11 cellular contexts compared by ENCODE assay signal in the genomic region with DNA sequence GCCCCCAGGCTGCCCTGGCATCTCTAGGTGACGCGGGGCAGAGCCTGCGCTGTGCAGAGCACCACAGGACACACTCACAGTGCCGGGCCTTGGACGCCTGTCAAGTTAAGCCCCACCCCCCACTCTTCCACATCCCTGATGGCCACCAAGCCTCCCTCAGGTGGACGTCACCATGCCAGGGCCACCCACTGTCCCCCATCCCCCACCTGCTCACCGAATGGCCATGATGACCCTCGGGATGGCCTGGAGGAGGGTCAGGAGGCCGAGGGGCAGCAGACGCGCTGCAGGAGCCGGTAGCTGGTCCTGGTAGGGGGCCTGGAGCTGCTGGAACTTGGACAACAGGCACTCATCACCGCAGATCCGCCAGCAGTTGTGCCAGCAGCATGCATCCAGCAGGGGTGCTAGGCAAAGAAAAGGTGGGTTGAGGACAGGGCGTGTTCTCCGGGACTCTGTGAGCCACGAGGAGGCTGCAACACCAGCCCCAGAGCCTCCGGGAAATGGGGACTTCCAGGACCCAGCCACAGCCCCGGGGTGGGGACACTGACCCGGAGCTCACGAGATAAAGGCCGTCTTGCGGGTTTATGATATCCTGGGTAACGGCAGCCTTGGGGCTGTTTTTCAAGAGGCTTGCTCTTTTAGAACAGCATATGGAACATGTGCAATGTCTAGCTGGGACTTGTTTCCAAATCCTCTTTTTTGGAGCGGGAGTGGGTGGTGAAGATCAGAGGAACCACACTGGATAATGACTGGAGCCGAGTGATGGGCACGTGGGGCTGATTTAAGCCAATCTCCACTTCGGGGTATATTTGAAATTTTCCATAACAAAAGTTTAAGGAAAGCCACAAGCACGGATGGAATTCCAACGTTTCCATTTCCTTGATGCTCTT. TPM values are rescaled to one million over a fixed set of nuclear protein-coding genes. Genes with fewer than 3 reads are reported as not detected.
DNase-seq lines count a peak whose midpoint lies in the region; ATAC-seq, FAIRE-seq and TF ChIP-seq lines count a peak whose summit lies in the region.
"Had no signal": no experiment of that assay in that cellular context is flagged by ENCODE, and none has a peak within 500 bp of the region (broad histone marks: within the 10 kb centered on the region; RNA-seq: fewer than 3 reads in every experiment).

No MANE protein-coding gene starts in this region.

- CTCF ChIA-PET in IMR-90 (lab: Yijun Ruan, JAX): no interaction called here
- CTCF ChIA-PET in H1 (lab: Charles Lee; ENCODE audit: partially characterized antibody): interaction anchor here (0.6 to 1.8 kb wide), 4 partner anchors 8 to 243 kb away, joined by 3 to 6 read pairs (median 4); no protein-coding TSS in a partner anchor
- CTCF ChIA-PET in Caco-2 (lab: Charles Lee): interaction anchor here (0.6 kb wide), 1 partner anchor 44 kb away, joined by 3 read pairs; no protein-coding TSS in a partner anchor

- H3K4me1 Mint-ChIP-seq in neural progenitor cell: no peaks in the 10 kb centered on the region
- H3K4me1 Mint-ChIP-seq in Caco-2 (ENCODE audit: low read depth, unreplicated experiment): no peaks in the 10 kb centered on the region

- WGBS in IMR-90 (ENCODE audit: extremely low coverage in 2 of 2, insufficient read length in 1 of 2), 2 experiments: 70% methylated on average over 10 of the region's 30 CpGs; no CpG with 5 or more reads in 1 of the 2 experiments
- whole genome bisulfite sequencing in H1 (ENCODE audit: extremely low coverage in 1 of 2, insufficient coverage in 1 of 2, insufficient read length in 1 of 2, insufficient replicate concordance in 2 of 2, low coverage in 1 of 2, low lambda C conversion rate in 2 of 2, missing lambda C conversion rate in 1 of 2), 2 experiments: 90% methylated on average over 29 of the region's 30 CpGs; no CpG with 5 or more reads in 1 of the 2 experiments

- H3K23ac ChIP-seq in IMR-90 (ENCODE audit: low read depth, low read length) (no peak overlapping the region), H1 (ENCODE audit: insufficient read length) (no peak overlapping the region)

- no peak overlapping the region for H3K18ac ChIP-seq in IMR-90 (ENCODE audit: low read depth, low read length)
- peak overlapping the region; percentile 60; the same call in 1 of the 2 replicates for H3K18ac ChIP-seq in H1 (ENCODE audit: extremely low read depth, low read length)

- H3K4ac ChIP-seq in IMR-90 (ENCODE audit: low read depth, low read length) (no peak overlapping the region), H1 (replicated peaks; ENCODE audit: insufficient read length, low read depth, low read length) (no peak overlapping the region)

- H3K4me1 ChIP-seq in IMR-90 (ENCODE audit: control insufficient read depth, insufficient read depth, low read length) (no peaks in the 10 kb centered on the region), H1 (replicated peaks in 1 of 4; ENCODE audit: control insufficient read depth in 3 of 4, insufficient read depth in 4 of 4, low read length in 3 of 4) (peaks cover 0 to 6% (median 0%) of the 10 kb centered on the region in 4 experiments; a peak in 1 of 7 replicates), neural progenitor cell (peaks cover 4% of the 10 kb centered on the region), Caco-2 (no peaks in the 10 kb centered on the region)

- H3K4me3 Mint-ChIP-seq in neural progenitor cell (no peak overlapping the region), Caco-2 (ENCODE audit: unreplicated experiment) (no peak overlapping the region)
- H3K4me3 Mint-ChIP-seq: activated CD8-positive, alpha-beta T cell treated with anti-CD3 and anti-CD28 coated beads for 36 hours; mesothelial cell of epicardium had no signal

- H3K9me1 ChIP-seq in IMR-90 (ENCODE audit: insufficient read depth, low read length): no peaks in the 10 kb centered on the region

- H3K4me3 ChIP-seq in IMR-90 (ENCODE audit: insufficient read depth, low read depth, low read length) (no peak overlapping the region), H1 (ENCODE audit: extremely low read depth in 1 of 4, insufficient read depth in 2 of 4, low read depth in 3 of 4, low read length in 4 of 4) (no peak overlapping the region), neural progenitor cell (no peak overlapping the region), Caco-2 (ENCODE audit: low read depth, low read length) (no peak overlapping the region)

- no peak overlapping the region for H2BK120ac ChIP-seq in IMR-90 (ENCODE audit: low read depth, low read length)
- H2BK120ac ChIP-seq in H1 (replicated peaks; ENCODE audit: low read depth, low read length): no peak overlapping the region

- POLR2A ChIA-PET in IMR-90 (lab: Charles Lee; ENCODE audit: unreplicated experiment) (no interaction called here), H1 (lab: Charles Lee; ENCODE audit: partially characterized antibody) (interaction anchor here (1.2 kb wide), 2 partner anchors 9 to 12 kb away, joined by 3 to 4 read pairs; partner anchors contain the start of gene C16orf95), Caco-2 (lab: Charles Lee) (no interaction called here)

- no peak overlapping the region for H3K9ac ChIP-seq in IMR-90 (ENCODE audit: low read depth, low read length)
- no peak overlapping the region for H3K9ac ChIP-seq in H1 (replicated peaks in 1 of 4; ENCODE audit: extremely low read depth in 1 of 4, low read depth in 3 of 4, low read length in 3 of 4)
- H3K9ac ChIP-seq in neural progenitor cell: no peak overlapping the region

- no peaks in the 10 kb centered on the region for H3K23me2 ChIP-seq in H1 (ENCODE audit: low read depth, low read length)

- H4K5ac ChIP-seq in IMR-90 (ENCODE audit: low read depth, low read length): no peak overlapping the region
- no peak overlapping the region for H4K5ac ChIP-seq in H1 (ENCODE audit: insufficient read length, low read depth, low read length)

- no peak overlapping the region for H4K8ac ChIP-seq in IMR-90 (ENCODE audit: low read depth in 2 of 2, low read length in 2 of 2)
- H4K8ac ChIP-seq in H1 (ENCODE audit: extremely low read depth, insufficient read depth, low read length): no peak overlapping the region

- H2BK12ac ChIP-seq in H1 (ENCODE audit: low read depth, low read length): peak overlapping the region; percentile 50; the same call in 1 of the 2 replicates

- H3K56ac ChIP-seq in IMR-90 (ENCODE audit: extremely low read depth, insufficient read depth, low read length): no peak overlapping the region
- no peak overlapping the region for H3K56ac ChIP-seq in H1 (replicated peaks; ENCODE audit: insufficient read length, low read depth, low read length)

- intact Hi-C loops in IMR-90 (cut with micrococcal nuclease): no loop called here
- intact Hi-C loops in Caco-2 (cut with micrococcal nuclease; ENCODE audit: unreplicated experiment): no loop called here

- no peaks in the 10 kb centered on the region for H4K20me1 ChIP-seq in IMR-90 (ENCODE audit: insufficient read depth, low read length)
- H4K20me1 ChIP-seq in H1 (replicated peaks in 1 of 2; ENCODE audit: control insufficient read depth in 1 of 2, insufficient read depth in 2 of 2, low read length in 2 of 2): peaks cover 0 to 2% of the 10 kb centered on the region in 2 experiments
- H4K20me1 ChIP-seq in neural progenitor cell (ENCODE audit: low read depth): no peaks in the 10 kb centered on the region

- TF ChIP-seq EP300 in H1 (IDR thresholded peaks at IDR 0.05; ENCODE audit: borderline replicate concordance in 1 of 2, low read depth in 2 of 2, low read length in 2 of 2): no peak

- H3K14ac ChIP-seq in IMR-90 (replicated peaks; ENCODE audit: low read depth, low read length) (no peak overlapping the region), H1 (ENCODE audit: insufficient read length) (no peak overlapping the region)

- H2AFZ ChIP-seq in IMR-90 (replicated peaks; ENCODE audit: low read length, poor library complexity) (peak overlapping the region; percentile 33), H1 (ENCODE audit: low read length) (peak overlapping the region; percentile 13), neural progenitor cell (replicated peaks) (no peak overlapping the region)

- H3K79me2 ChIP-seq in H1 (ENCODE audit: control insufficient read depth in 1 of 2, insufficient read depth in 2 of 2, low read length in 2 of 2): no peaks in the 10 kb centered on the region
- H3K79me2 ChIP-seq in neural progenitor cell (ENCODE audit: low read depth): no peaks in the 10 kb centered on the region

- H3K27me3 Mint-ChIP-seq in neural progenitor cell (ENCODE audit: insufficient read depth, low read depth): no peaks in the 10 kb centered on the region
- no peaks in the 10 kb centered on the region for H3K27me3 Mint-ChIP-seq in Caco-2 (ENCODE audit: insufficient read depth, unreplicated experiment)
- H3K27me3 Mint-ChIP-seq: activated CD8-positive, alpha-beta T cell treated with anti-CD3 and anti-CD28 coated beads for 36 hours had no signal

- TF ChIP-seq POLR2A in IMR-90 (IDR thresholded peaks at IDR 0.05; ENCODE audit: low read depth, low read length) (no peak), H1 (IDR thresholded peaks at IDR 0.05; ENCODE audit: control extremely low read depth in 1 of 2, low read depth in 2 of 2, low read length in 2 of 2) (no peak)

- H3K27ac ChIP-seq in IMR-90 (ENCODE audit: insufficient read depth, low read length) (no peak overlapping the region), H1 (ENCODE audit: low read depth, low read length) (no peak overlapping the region; the same call in 1 of the 2 replicates), neural progenitor cell (no peak overlapping the region)

- H4K91ac ChIP-seq in IMR-90 (ENCODE audit: insufficient read depth, low read depth, low read length) (no peak overlapping the region), H1 (replicated peaks; ENCODE audit: insufficient read length, low read length) (peak overlapping the region; percentile 68)

- H3K36me3 Mint-ChIP-seq in neural progenitor cell (peaks cover 4% of the 10 kb centered on the region), Caco-2 (ENCODE audit: insufficient read depth, unreplicated experiment) (peaks cover 6% of the 10 kb centered on the region)

- TF ChIP-seq RAD21 in IMR-90 (IDR thresholded peaks at IDR 0.05; ENCODE audit: low read length) (no peak), H1 (IDR thresholded peaks at IDR 0.05 in 1 of 2, conservative IDR thresholded peaks at IDR 0.05 in 1 of 2; ENCODE audit: low read depth in 2 of 2, low read length in 2 of 2) (peak in 1 of 2 experiments; percentile 18; a peak in 1 of 4 replicates)

- no peak overlapping the region for H2BK15ac ChIP-seq in IMR-90 (ENCODE audit: low read depth, low read length)
- H2BK15ac ChIP-seq in H1 (ENCODE audit: low read length): no peak overlapping the region; the same call in 1 of the 2 replicates

- BruUV-seq in IMR-90 (replicated peaks; lab: Mats Ljungman, UMichigan): no TSS peak
- no TSS peak for BruUV-seq in Caco-2 (replicated peaks; lab: Mats Ljungman, UMichigan)

- no peak overlapping the region for H2AK9ac ChIP-seq in IMR-90 (replicated peaks; ENCODE audit: low read depth, low read length, poor library complexity)

- H3K36me3 ChIP-seq in IMR-90 (ENCODE audit: control insufficient read depth, insufficient read depth, low read length): no peaks in the 10 kb centered on the region
- H3K36me3 ChIP-seq in H1 (ENCODE audit: control insufficient read depth in 2 of 4, insufficient read depth in 4 of 4, low read length in 3 of 4): 0 out of 8 replicates have a peak, but pooled peaks cover 0 to 2% (median 0%) of the 10 kb centered on the region in 4 experiments
- H3K36me3 ChIP-seq in neural progenitor cell: no peaks in the 10 kb centered on the region
- H3K36me3 ChIP-seq in Caco-2 (ENCODE audit: control insufficient read depth, insufficient read depth, low read length): no peaks in the 10 kb centered on the region

- peaks cover 6% of the 10 kb centered on the region for H3K9me3 ChIP-seq in IMR-90 (ENCODE audit: control insufficient read depth, insufficient read depth, low read length)
- H3K9me3 ChIP-seq in H1 (ENCODE audit: insufficient read depth in 2 of 2, low read depth in 1 of 2, low read length in 1 of 2): peaks cover 0 to 5% of the 10 kb centered on the region in 2 experiments; a peak in 1 of 4 replicates
- no peaks in the 10 kb centered on the region for H3K9me3 ChIP-seq in neural progenitor cell (ENCODE audit: low read depth)
- no peaks in the 10 kb centered on the region for H3K9me3 ChIP-seq in Caco-2

- H3K27me3 ChIP-seq in IMR-90 (ENCODE audit: control insufficient read depth, insufficient read depth, low read length): no peaks in the 10 kb centered on the region
- H3K27me3 ChIP-seq in H1 (replicated peaks in 1 of 4; ENCODE audit: control insufficient read depth in 3 of 4, extremely low read depth in 1 of 4, insufficient read depth in 3 of 4, low read length in 3 of 4): no peaks in the 10 kb centered on the region
- H3K27me3 ChIP-seq in neural progenitor cell: no peaks in the 10 kb centered on the region
- no peaks in the 10 kb centered on the region for H3K27me3 ChIP-seq in Caco-2 (replicated peaks; ENCODE audit: control insufficient read depth, insufficient read depth, low read length)

- H2BK20ac ChIP-seq in IMR-90 (ENCODE audit: low read depth, low read length) (no peak overlapping the region), H1 (ENCODE audit: low read length) (no peak overlapping the region)

- H2BK5ac ChIP-seq in IMR-90 (ENCODE audit: low read depth, low read length, poor library complexity, severe bottlenecking): no peak overlapping the region
- no peak overlapping the region for H2BK5ac ChIP-seq in H1 (ENCODE audit: low read depth, low read length)

- TF ChIP-seq CTCF in IMR-90 (conservative IDR thresholded peaks at IDR 0.05; ENCODE audit: low read depth, low read length): no peak
- TF ChIP-seq CTCF in H1 (IDR thresholded peaks at IDR 0.05; ENCODE audit: control extremely low read depth in 1 of 3, insufficient read depth in 1 of 3, low read depth in 1 of 3, low read length in 3 of 3): peak; percentile 45 to 58 (median 58)
- peak; percentile 18 for TF ChIP-seq CTCF in neural progenitor cell (IDR thresholded peaks at IDR 0.05)
- no peak for TF ChIP-seq CTCF in Caco-2 (IDR thresholded peaks at IDR 0.05; ENCODE audit: insufficient read depth in 1 of 2, low read depth in 1 of 2, low read length in 1 of 2, severe bottlenecking in 1 of 2, unreplicated experiment in 1 of 2)

- in situ Hi-C loops in IMR-90 (cut with MboI; ENCODE audit: low sequenced_read_pairs): no loop called here

- H2AK5ac ChIP-seq in IMR-90 (ENCODE audit: low read depth, low read length): no peak overlapping the region
- H2AK5ac ChIP-seq in H1 (ENCODE audit: low read depth, low read length): no peak overlapping the region

- dilution Hi-C loops in IMR-90 (cut with HindIII; ENCODE audit: low sequenced_read_pairs, unreplicated experiment): no loop called here

- H3K4me2 ChIP-seq in IMR-90 (ENCODE audit: low read depth, low read length) (no peak overlapping the region), H1 (ENCODE audit: insufficient read depth in 1 of 2, low read depth in 2 of 2, low read length in 2 of 2) (no peak overlapping the region), neural progenitor cell (no peak overlapping the region)

- H3K79me1 ChIP-seq in IMR-90 (ENCODE audit: low read depth in 1 of 2, low read length in 2 of 2) (no peaks in the 10 kb centered on the region), H1 (ENCODE audit: low read depth, low read length) (no peaks in the 10 kb centered on the region)

- H3K9me3 Mint-ChIP-seq in neural progenitor cell (no peaks in the 10 kb centered on the region), Caco-2 (ENCODE audit: unreplicated experiment) (no peaks in the 10 kb centered on the region)

- FAIRE-seq in H1 (lab: Jason Lieb, UNC): no peak

- peak; percentile 34 for DNase-seq in DMS153 treated with DMSO at 0.1 percent for 48 hours (lab: John Stamatoyannopoulos, UW; ENCODE audit: unreplicated experiment)
- DNase-seq in IMR-90: no peak
- DNase-seq in H1 (ENCODE audit: low read depth in 1 of 2, low spot score in 2 of 2): no peak
- peak; percentile 28 for DNase-seq in neural progenitor cell (ENCODE audit: low spot score)
- DNase-seq in activated T-cell treated with anti-CD3 and anti-CD28 coated beads, Interleukin-2, amount 50 U/mL, for 1 hour: no peak
- DNase-seq in Caco-2: no peak
- DNase-seq: activated CD8-positive, alpha-beta T cell treated with anti-CD3 and anti-CD28 coated beads for 36 hours; NCI-H2171 had no signal

- no peaks in the 10 kb centered on the region for H3F3A ChIP-seq in neural progenitor cell (ENCODE audit: low read depth)

- H3K27ac Mint-ChIP-seq in neural progenitor cell (no peak overlapping the region), Caco-2 (ENCODE audit: unreplicated experiment) (no peak overlapping the region)
- H3K27ac Mint-ChIP-seq: activated CD8-positive, alpha-beta T cell treated with anti-CD3 and anti-CD28 coated beads for 36 hours; mesothelial cell of epicardium had no signal

- ATAC-seq in IMR-90 (ENCODE audit: low read depth): no peak
- ATAC-seq in HG02973 (IDR thresholded peaks at IDR 0.05; ENCODE audit: unreplicated experiment): no peak
- ATAC-seq in HG03108 (IDR thresholded peaks at IDR 0.05; ENCODE audit: unreplicated experiment): no peak
- ATAC-seq: activated CD8-positive, alpha-beta T cell treated with anti-CD3 and anti-CD28 coated beads for 36 hours had no signal

RNA-seq across cellular contexts. Expression of gene C16orf95, which starts 11.4 kb away (rescaled TPM):
- 1.9 and 2.0 TPM in 2 replicates for total RNA-seq in IMR-90 (2012; rRNA removed)
- 3.8 and 4.7 TPM in 2 replicates for polyA plus RNA-seq in IMR-90 (2012; rRNA removed)
- 3.7 and 6.4 TPM in 2 replicates for polyA plus RNA-seq in IMR-90 (2012; cell fraction: cytosol; rRNA removed)
- polyA plus RNA-seq in IMR-90 (2012; cell fraction: nucleus; rRNA removed; ENCODE audit: low replicate concordance): 4.1 and 7.4 TPM in 2 replicates
- 5.4 and 6.0 TPM in 2 replicates for total RNA-seq in H1 (2021; fragmentation: NEBNext Ultra II Directional; extraction: Animal tissue kit (Norgen Biotek cat#: 25700))
- 5.0 and 8.4 TPM in 2 replicates for polyA plus RNA-seq in H1 (2011; rRNA removed)
- polyA plus RNA-seq in H1 (2011; cell fraction: cytosol; rRNA removed): 4.1 TPM
- polyA plus RNA-seq in H1 (2011; cell fraction: nucleus; rRNA removed): 4.6 TPM
- 3.8 to 6.0 TPM (median 4.6 TPM) in 4 replicates for polyA plus RNA-seq in H1 (2012, experiment 1 of 2)
- polyA plus RNA-seq in H1 (2012, experiment 2 of 2): 6.0 TPM
- polyA plus RNA-seq in H1 (2013, experiment 1 of 2): 4.1 TPM
- polyA plus RNA-seq in H1 (2013, experiment 2 of 2): 4.7 TPM
- 1.6 and 2.3 TPM in 2 replicates for polyA minus RNA-seq in H1 (2011; rRNA and poly(A)+ RNA removed)
- polyA minus RNA-seq in H1 (2011; cell fraction: cytosol; rRNA and poly(A)+ RNA removed): 2.8 TPM
- polyA minus RNA-seq in H1 (2011; cell fraction: nucleus; rRNA and poly(A)+ RNA removed): 4.9 TPM
- 4.8 and 6.7 TPM in 2 replicates for total RNA-seq in neural progenitor cell (ENCODE audit: low replicate concordance)
- 4.4 and 6.9 TPM in 2 replicates for total RNA-seq in Caco-2 (2022)

Comparison
In these comparisons a context has a peak if more than half of its experiments do, and no peak if none do; other contexts are left out.
1. DNase-seq: peak in DMS153 treated with DMSO at 0.1 percent for 48 hours (single experiment) and neural progenitor cell (single experiment); none in IMR-90 (single experiment), H1 (0 of 2), activated T-cell treated with anti-CD3 and anti-CD28 coated beads, Interleukin-2, amount 50 U/mL, for 1 hour (single experiment) and Caco-2 (0 of 2).
2. CTCF ChIP-seq: peak in H1 (3 of 3) and neural progenitor cell (single experiment); none in IMR-90 (single experiment) and Caco-2 (0 of 2).